20 cellular contexts compared by ENCODE assay signal in genomic region chr17:49670002-49670401, GRCh38. TPM values are rescaled to one million over a fixed set of nuclear protein-coding genes. Genes with fewer than 3 reads are reported as not detected.
DNase-seq lines count a peak whose midpoint lies in the region; ATAC-seq and TF ChIP-seq lines count a peak whose summit lies in the region.
"Had no signal": no experiment of that assay in that cellular context is flagged by ENCODE, and none has a peak within 500 bp of the region (broad histone marks: within the 10 kb centered on the region; RNA-seq: fewer than 3 reads in every experiment).

No MANE protein-coding gene starts in this region.

- H3K4me1 ChIP-seq in ascending aorta (peaks cover 0 to 37% of the 10 kb centered on the region in 2 donors), thoracic aorta (ENCODE audit: control insufficient read depth in 1 of 2, low read depth in 2 of 2) (peaks cover 38 to 51% of the 10 kb centered on the region in 2 donors)

- H3K27ac ChIP-seq in ascending aorta (peak overlapping the region; percentile 41 to 51), thoracic aorta (peak overlapping the region in 1 of 2 donors; percentile 59)
- H3K27ac ChIP-seq: HL-60 had no signal

- H3K27me3 ChIP-seq in ascending aorta, result no peaks in the 10 kb centered on the region
- H3K27me3 ChIP-seq in thoracic aorta (replicated peaks; ENCODE audit: insufficient read depth), result no peaks in the 10 kb centered on the region
- H3K27me3 ChIP-seq: upper lobe of left lung had no signal

- H3K9me3 Mint-ChIP-seq in activated naive CD8-positive, alpha-beta T cell (ENCODE audit: low read depth), result no peaks in the 10 kb centered on the region
- H3K9me3 Mint-ChIP-seq in activated naive CD8-positive, alpha-beta T cell treated with anti-CD3 and anti-CD28 coated beads, Interleukin-2, amount 50 U/mL, for 24 hours, result no peaks in the 10 kb centered on the region
- no peaks in the 10 kb centered on the region for H3K9me3 Mint-ChIP-seq in naive B cell
- H3K9me3 Mint-ChIP-seq: activated naive CD4-positive, alpha-beta T cell treated with anti-CD3 and anti-CD28 coated beads, Interleukin-2, amount 10 ng/mL, durations not matched to agents 7 days and 5 days; CD8-positive, alpha-beta memory T cell; natural killer cell treated with Interleukin-12 subunit alpha and Interleukin-12 subunit beta and Interleukin-15 and Interleukin-18, amount 100 ng/mL, for 72 hours had no signal

- peak overlapping the region; percentile 1 for H3K4me3 Mint-ChIP-seq in activated naive CD8-positive, alpha-beta T cell
- H3K4me3 Mint-ChIP-seq in activated naive CD8-positive, alpha-beta T cell treated with anti-CD3 and anti-CD28 coated beads, Interleukin-2, amount 50 U/mL, for 24 hours, result no peak overlapping the region
- no peak overlapping the region for H3K4me3 Mint-ChIP-seq in naive B cell
- H3K4me3 Mint-ChIP-seq: activated naive CD4-positive, alpha-beta T cell treated with anti-CD3 and anti-CD28 coated beads, Interleukin-2, amount 10 ng/mL, durations not matched to agents 7 days and 5 days; natural killer cell treated with Interleukin-12 subunit alpha and Interleukin-12 subunit beta and Interleukin-15 and Interleukin-18, amount 100 ng/mL, for 72 hours had no signal

- intact Hi-C loops in ascending aorta (cut with DNase I), result no loop called here

- H3K9me3 ChIP-seq in ascending aorta (no peaks in the 10 kb centered on the region), thoracic aorta (no peaks in the 10 kb centered on the region)
- H3K9me3 ChIP-seq: upper lobe of left lung had no signal

- ATAC-seq in activated naive CD8-positive, alpha-beta T cell treated with anti-CD3 and anti-CD28 coated beads, Interleukin-2, amount 50 U/mL, for 24 hours, result no peak
- ATAC-seq in naive B cell (ENCODE audit: low read depth in 2 of 2) (no peak), thoracic aorta (ENCODE audit: insufficient number of reproducible peaks, low FRiP score, low read depth) (no peak)
- ATAC-seq: natural killer cell treated with Interleukin-12 subunit alpha and Interleukin-12 subunit beta and Interleukin-15 and Interleukin-18, amount 100 ng/mL, for 72 hours had no signal

- peak overlapping the region in 1 of 2 donors; percentile 2 for H3K4me3 ChIP-seq in ascending aorta
- H3K4me3 ChIP-seq in thoracic aorta, result peak overlapping the region; percentile 41
- H3K4me3 ChIP-seq: upper lobe of left lung had no signal

- H3K36me3 ChIP-seq in ascending aorta (peaks cover 0 to 3% of the 10 kb centered on the region in 2 donors), thoracic aorta (no peaks in the 10 kb centered on the region)

- TF ChIP-seq CTCF in ascending aorta (IDR thresholded peaks at IDR 0.05) (no peak), thoracic aorta (IDR thresholded peaks at IDR 0.05) (no peak)

- peak overlapping the region; percentile 50 for H3K27ac Mint-ChIP-seq in activated naive CD8-positive, alpha-beta T cell
- no peak overlapping the region for H3K27ac Mint-ChIP-seq in activated naive CD8-positive, alpha-beta T cell treated with anti-CD3 and anti-CD28 coated beads, Interleukin-2, amount 50 U/mL, for 24 hours
- peak overlapping the region in 4 of 6 donors; percentile 15 to 80 (median 30) for H3K27ac Mint-ChIP-seq in naive B cell
- H3K27ac Mint-ChIP-seq: activated naive CD4-positive, alpha-beta T cell treated with anti-CD3 and anti-CD28 coated beads, Interleukin-2, amount 10 ng/mL, durations not matched to agents 7 days and 5 days; natural killer cell treated with Interleukin-12 subunit alpha and Interleukin-12 subunit beta and Interleukin-15 and Interleukin-18, amount 100 ng/mL, for 72 hours had no signal

- H3K4me1 Mint-ChIP-seq in activated naive CD8-positive, alpha-beta T cell (ENCODE audit: low read depth), result peaks cover 63% of the 10 kb centered on the region
- H3K4me1 Mint-ChIP-seq in activated naive CD8-positive, alpha-beta T cell treated with anti-CD3 and anti-CD28 coated beads, Interleukin-2, amount 50 U/mL, for 24 hours, result peaks cover 59% of the 10 kb centered on the region
- H3K4me1 Mint-ChIP-seq in naive B cell, result peaks cover 23 to 46% (median 31%) of the 10 kb centered on the region in 3 donors

- no peaks in the 10 kb centered on the region for H3K27me3 Mint-ChIP-seq in activated naive CD8-positive, alpha-beta T cell
- no peaks in the 10 kb centered on the region for H3K27me3 Mint-ChIP-seq in activated naive CD8-positive, alpha-beta T cell treated with anti-CD3 and anti-CD28 coated beads, Interleukin-2, amount 50 U/mL, for 24 hours
- H3K27me3 Mint-ChIP-seq in naive B cell, result no peaks in the 10 kb centered on the region
- H3K27me3 Mint-ChIP-seq: activated naive CD4-positive, alpha-beta T cell treated with anti-CD3 and anti-CD28 coated beads, Interleukin-2, amount 10 ng/mL, durations not matched to agents 7 days and 5 days; CD8-positive, alpha-beta memory T cell; natural killer cell treated with Interleukin-12 subunit alpha and Interleukin-12 subunit beta and Interleukin-15 and Interleukin-18, amount 100 ng/mL, for 72 hours had no signal

- peaks cover 9% of the 10 kb centered on the region for H3K36me3 Mint-ChIP-seq in activated naive CD8-positive, alpha-beta T cell
- peaks cover 16% of the 10 kb centered on the region for H3K36me3 Mint-ChIP-seq in activated naive CD8-positive, alpha-beta T cell treated with anti-CD3 and anti-CD28 coated beads, Interleukin-2, amount 50 U/mL, for 24 hours (ENCODE audit: low read depth)
- peaks cover 0 to 8% of the 10 kb centered on the region in 2 donors for H3K36me3 Mint-ChIP-seq in naive B cell

- DNase-seq in activated naive CD8-positive, alpha-beta T cell treated with anti-CD3 and anti-CD28 coated beads, Interleukin-2, amount 50 U/mL, for 24 hours, result no peak
- DNase-seq in ascending aorta (ENCODE audit: low spot score in 2 of 2) (no peak), naive B cell (no peak), thoracic aorta (ENCODE audit: low spot score) (no peak), NCI-H2171 (lab: John Stamatoyannopoulos, UW) (no peak), SKM-1 (lab: John Stamatoyannopoulos, UW; ENCODE audit: unreplicated experiment) (no peak), foreskin melanocyte (no peak)
- DNase-seq: activated CD4-positive, alpha-beta T cell treated with anti-CD3 and anti-CD28 coated beads for 4 hours; activated naive CD4-positive, alpha-beta T cell treated with anti-CD3 and anti-CD28 coated beads, Interleukin-2, amount 10 ng/mL, durations not matched to agents 7 days and 5 days; CD8-positive, alpha-beta memory T cell; erythroblast; glutamatergic neuron; H7; NCI-H1048; NCI-H2029; SW 1271; upper lobe of left lung had no signal

RNA-seq across cellular contexts. Expression of gene SPOP, which starts 7.9 kb away (rescaled TPM):
- total RNA-seq in ascending aorta, result 189 TPM
- polyA plus RNA-seq in naive B cell (ENCODE audit: low read depth in 6 of 6), result 100 to 1,000 TPM in 1 of 6 donors, 10 to 100 TPM in 5; 78.4 to 131 (median 95.3) TPM
- 100 to 1,000 TPM in 1 of 2 donors, 10 to 100 TPM in 1; 97.7 to 123 TPM for total RNA-seq in thoracic aorta

RNA-seq across cellular contexts. Expression of gene SLC35B1, which starts 37.8 kb away (rescaled TPM):
- total RNA-seq in ascending aorta, result 123 TPM
- polyA plus RNA-seq in naive B cell (ENCODE audit: low read depth in 6 of 6), result 10 to 100 TPM; 20.6 to 47.5 (median 25.7) TPM
- 10 to 100 TPM; 30.9 to 86.6 TPM for total RNA-seq in thoracic aorta
